In genomic region chr9:85941617-85941930, GRCh38 we compare ENCODE assay signal across 8 cellular contexts. TPM values are rescaled to one million over a fixed set of nuclear protein-coding genes. Genes with fewer than 3 reads are reported as not detected.
DNase-seq lines count a peak whose midpoint lies in the region; ATAC-seq, FAIRE-seq and TF ChIP-seq lines count a peak whose summit lies in the region.

No MANE protein-coding gene starts in this region.

- no peak for TF ChIP-seq CTCF in BJ (IDR thresholded peaks at IDR 0.05; ENCODE audit: insufficient read depth, low read depth, low read length)
- TF ChIP-seq CTCF in LNCaP clone FGC (IDR thresholded peaks at IDR 0.05; ENCODE audit: control insufficient read depth, extremely low read depth, insufficient read depth) = no peak
- no peak for TF ChIP-seq CTCF in dorsolateral prefrontal cortex (IDR thresholded peaks at IDR 0.05 in 54 of 56, conservative IDR thresholded peaks at IDR 0.05 in 2 of 56; ENCODE audit: low read depth in 1 of 56, partially characterized antibody in 56 of 56)
- TF ChIP-seq CTCF in nephron (IDR thresholded peaks at IDR 0.05; ENCODE audit: unreplicated experiment in 3 of 3) = no peak

- intact Hi-C loops in dorsolateral prefrontal cortex (cut with DNase I) = loop anchor here (2.0 to 5.0 kb wide), 4 partner anchors 339 to 413 kb away; partner anchors contain the start of genes TUT7 (in 2 of the 2) and ISCA1 (in 1 of the 2)

- CTCF ChIA-PET in BJ (lab: Yijun Ruan, JAX) = interaction anchor here (1.0 to 1.1 kb wide), 2 partner anchors 9 to 162 kb away, joined by 3 read pairs; no protein-coding TSS in a partner anchor

- H3K27me3 ChIP-seq in BJ (ENCODE audit: control insufficient read depth, insufficient read depth, low read length) (no peaks in the 10 kb centered on the region), dorsolateral prefrontal cortex (no peaks in the 10 kb centered on the region)

- no peaks in the 10 kb centered on the region for H3K27me3 Mint-ChIP-seq in nephron (ENCODE audit: low read depth)

- DNase-seq in BJ (ENCODE audit: low read depth) (no peak), LNCaP clone FGC (ENCODE audit: low read depth) (no peak), dorsolateral prefrontal cortex (no peak), NCI-H748 (lab: John Stamatoyannopoulos, UW; ENCODE audit: unreplicated experiment) (no peak), HTR-8/SVneo (ENCODE audit: insufficient read length, low spot score) (no peak), NCI-H187 treated with DMSO at 0.1 percent for 48 hours (lab: John Stamatoyannopoulos, UW) (no peak)

- H3K4me3 ChIP-seq in BJ (ENCODE audit: low read depth, low read length) = peak overlapping the region; percentile 96
- peak overlapping the region; percentile 61 for H3K4me3 ChIP-seq in LNCaP clone FGC (ENCODE audit: low read depth, low read length)
- peak overlapping the region; percentile 72 to 100 (median 96) for H3K4me3 ChIP-seq in dorsolateral prefrontal cortex

- peaks cover 3% of the 10 kb centered on the region for H3K36me3 ChIP-seq in BJ (ENCODE audit: control insufficient read depth, insufficient read depth, low read length)

- POLR2A ChIA-PET in BJ (lab: Charles Lee) = no interaction called here

- H3K4me3 Mint-ChIP-seq in nephron = peak overlapping the region in 1 of 3 experiments; percentile 93

- H3K4me1 Mint-ChIP-seq in nephron = peaks cover 15% of the 10 kb centered on the region

- FAIRE-seq in HTR-8/SVneo (lab: Jason Lieb, UNC) = no peak

- peak overlapping the region; percentile 74 to 99 (median 93) for H3K27ac ChIP-seq in dorsolateral prefrontal cortex

- peaks cover 3% of the 10 kb centered on the region for H3K9me3 Mint-ChIP-seq in nephron

- peaks cover 20% of the 10 kb centered on the region for H3K36me3 Mint-ChIP-seq in nephron (ENCODE audit: low read depth)

- no peak for ATAC-seq in GM19351 (IDR thresholded peaks at IDR 0.05; ENCODE audit: unreplicated experiment)

- H3K27ac Mint-ChIP-seq in nephron = peak overlapping the region in 2 of 3 experiments; percentile 92 to 93

RNA-seq across cellular contexts. Expression of gene NAA35, which starts 0.6 kb away (rescaled TPM):
- polyA plus RNA-seq in BJ (2011; rRNA removed) = 9.8 and 16.0 TPM in 2 replicates
- 7.5 and 8.9 TPM in 2 replicates for polyA minus RNA-seq in BJ (2011; rRNA and poly(A)+ RNA removed)
- total RNA-seq in dorsolateral prefrontal cortex = 10 to 100 TPM; 23.8 to 40.6 (median 31.0) TPM
